1 cellular context compared by ENCODE assay signal in the genomic region with DNA sequence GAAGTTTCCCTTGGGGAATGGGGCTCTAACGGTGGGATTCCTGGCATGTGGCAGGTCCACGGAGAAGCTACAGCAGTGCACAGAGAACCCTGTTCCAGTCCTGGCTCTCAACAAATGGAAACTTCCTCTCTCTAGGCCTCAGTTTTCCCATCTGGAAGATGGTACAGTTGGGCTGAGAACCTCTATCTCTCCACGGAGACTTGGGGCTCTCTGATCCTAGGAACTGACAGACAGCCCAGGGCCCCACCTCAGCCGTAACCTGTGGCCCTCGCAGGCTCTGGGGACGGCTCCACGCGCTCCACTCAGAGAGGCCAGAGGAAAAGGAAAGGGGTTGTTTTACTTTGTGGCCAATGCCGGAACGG.
TF ChIP-seq lines count a peak whose summit lies in the region.

No MANE protein-coding gene starts in this region.

TF ChIP-seq in K562, 482 proteins besides CTCF, POLR2A, EP300 and RAD21 (continued from another document):
- TF ChIP-seq BCOR (IDR thresholded peaks at IDR 0.05): peak; percentile 90
- TF ChIP-seq, protein P1, sequence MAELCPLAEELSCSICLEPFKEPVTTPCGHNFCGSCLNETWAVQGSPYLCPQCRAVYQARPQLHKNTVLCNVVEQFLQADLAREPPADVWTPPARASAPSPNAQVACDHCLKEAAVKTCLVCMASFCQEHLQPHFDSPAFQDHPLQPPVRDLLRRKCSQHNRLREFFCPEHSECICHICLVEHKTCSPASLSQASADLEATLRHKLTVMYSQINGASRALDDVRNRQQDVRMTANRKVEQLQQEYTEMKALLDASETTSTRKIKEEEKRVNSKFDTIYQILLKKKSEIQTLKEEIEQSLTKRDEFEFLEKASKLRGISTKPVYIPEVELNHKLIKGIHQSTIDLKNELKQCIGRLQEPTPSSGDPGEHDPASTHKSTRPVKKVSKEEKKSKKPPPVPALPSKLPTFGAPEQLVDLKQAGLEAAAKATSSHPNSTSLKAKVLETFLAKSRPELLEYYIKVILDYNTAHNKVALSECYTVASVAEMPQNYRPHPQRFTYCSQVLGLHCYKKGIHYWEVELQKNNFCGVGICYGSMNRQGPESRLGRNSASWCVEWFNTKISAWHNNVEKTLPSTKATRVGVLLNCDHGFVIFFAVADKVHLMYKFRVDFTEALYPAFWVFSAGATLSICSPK (IDR thresholded peaks at IDR 0.05; ENCODE audit: borderline replicate concordance): no peak
- TF ChIP-seq TRIM24 (IDR thresholded peaks at IDR 0.05): no peak
- peak in 1 of 2 experiments; percentile 18; a peak in 1 of 4 replicates for TF ChIP-seq RCOR1 (IDR thresholded peaks at IDR 0.05; ENCODE audit: borderline replicate concordance in 1 of 2, low read depth in 2 of 2, low read length in 2 of 2)
- TF ChIP-seq BRD4 (IDR thresholded peaks at IDR 0.05): no peak; the same call in 1 of the 2 replicates
- peak; percentile 70; the same call in 1 of the 2 replicates for TF ChIP-seq ADNP (tag; IDR thresholded peaks at IDR 0.05)
- peak; percentile 89 for TF ChIP-seq RBM25 (IDR thresholded peaks at IDR 0.05; ENCODE audit: low read depth, low read length, severe bottlenecking)
- peak; percentile 42; the same call in 1 of the 2 replicates for TF ChIP-seq XRCC5 (IDR thresholded peaks at IDR 0.05; ENCODE audit: low read depth, low read length)
- TF ChIP-seq CHD1 (IDR thresholded peaks at IDR 0.05; ENCODE audit: low read length): peak; percentile 3
- no peak for TF ChIP-seq ZNF76 (CRISPR knock-in tag; IDR thresholded peaks at IDR 0.05; ENCODE audit: borderline replicate concordance)
- TF ChIP-seq, protein P2, sequence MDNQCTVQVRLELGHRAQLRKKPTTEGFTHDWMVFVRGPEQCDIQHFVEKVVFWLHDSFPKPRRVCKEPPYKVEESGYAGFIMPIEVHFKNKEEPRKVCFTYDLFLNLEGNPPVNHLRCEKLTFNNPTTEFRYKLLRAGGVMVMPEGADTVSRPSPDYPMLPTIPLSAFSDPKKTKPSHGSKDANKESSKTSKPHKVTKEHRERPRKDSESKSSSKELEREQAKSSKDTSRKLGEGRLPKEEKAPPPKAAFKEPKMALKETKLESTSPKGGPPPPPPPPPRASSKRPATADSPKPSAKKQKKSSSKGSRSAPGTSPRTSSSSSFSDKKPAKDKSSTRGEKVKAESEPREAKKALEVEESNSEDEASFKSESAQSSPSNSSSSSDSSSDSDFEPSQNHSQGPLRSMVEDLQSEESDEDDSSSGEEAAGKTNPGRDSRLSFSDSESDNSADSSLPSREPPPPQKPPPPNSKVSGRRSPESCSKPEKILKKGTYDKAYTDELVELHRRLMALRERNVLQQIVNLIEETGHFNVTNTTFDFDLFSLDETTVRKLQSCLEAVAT (IDR thresholded peaks at IDR 0.05): no peak
- TF ChIP-seq RFX5 (IDR thresholded peaks at IDR 0.05; ENCODE audit: low read depth, low read length): no peak
- TF ChIP-seq, protein P3, sequence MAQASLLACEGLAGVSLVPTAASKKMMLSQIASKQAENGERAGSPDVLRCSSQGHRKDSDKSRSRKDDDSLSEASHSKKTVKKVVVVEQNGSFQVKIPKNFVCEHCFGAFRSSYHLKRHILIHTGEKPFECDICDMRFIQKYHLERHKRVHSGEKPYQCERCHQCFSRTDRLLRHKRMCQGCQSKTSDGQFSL (CRISPR knock-in tag; IDR thresholded peaks at IDR 0.05): no peak
- TF ChIP-seq, protein P3 (tag; IDR thresholded peaks at IDR 0.05): peak in 1 of 2 experiments; percentile 21; a peak in 1 of 4 replicates
- peak; percentile 25 for TF ChIP-seq ZFP36 (IDR thresholded peaks at IDR 0.05; ENCODE audit: low read depth, low read length, partially characterized antibody)
- no peak for TF ChIP-seq SIRT6 (IDR thresholded peaks at IDR 0.05; ENCODE audit: low read depth, low read length)
- TF ChIP-seq, protein P4, sequence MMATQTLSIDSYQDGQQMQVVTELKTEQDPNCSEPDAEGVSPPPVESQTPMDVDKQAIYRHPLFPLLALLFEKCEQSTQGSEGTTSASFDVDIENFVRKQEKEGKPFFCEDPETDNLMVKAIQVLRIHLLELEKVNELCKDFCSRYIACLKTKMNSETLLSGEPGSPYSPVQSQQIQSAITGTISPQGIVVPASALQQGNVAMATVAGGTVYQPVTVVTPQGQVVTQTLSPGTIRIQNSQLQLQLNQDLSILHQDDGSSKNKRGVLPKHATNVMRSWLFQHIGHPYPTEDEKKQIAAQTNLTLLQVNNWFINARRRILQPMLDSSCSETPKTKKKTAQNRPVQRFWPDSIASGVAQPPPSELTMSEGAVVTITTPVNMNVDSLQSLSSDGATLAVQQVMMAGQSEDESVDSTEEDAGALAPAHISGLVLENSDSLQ (IDR thresholded peaks at IDR 0.05): peak; percentile 15; the same call in 1 of the 2 replicates
- no peak for TF ChIP-seq MCM2 (IDR thresholded peaks at IDR 0.05; ENCODE audit: low read depth)
- TF ChIP-seq CBX3 (IDR thresholded peaks at IDR 0.05; ENCODE audit: borderline replicate concordance in 1 of 2, low read length in 2 of 2): 0 out of 3 replicates have a peak, but pooled peaks of 1 of the 2 experiments have one; percentile 6
- TF ChIP-seq HDAC2 (IDR thresholded peaks at IDR 0.05): peak; percentile 55; the same call in 1 of the 2 replicates
- TF ChIP-seq, protein P5, sequence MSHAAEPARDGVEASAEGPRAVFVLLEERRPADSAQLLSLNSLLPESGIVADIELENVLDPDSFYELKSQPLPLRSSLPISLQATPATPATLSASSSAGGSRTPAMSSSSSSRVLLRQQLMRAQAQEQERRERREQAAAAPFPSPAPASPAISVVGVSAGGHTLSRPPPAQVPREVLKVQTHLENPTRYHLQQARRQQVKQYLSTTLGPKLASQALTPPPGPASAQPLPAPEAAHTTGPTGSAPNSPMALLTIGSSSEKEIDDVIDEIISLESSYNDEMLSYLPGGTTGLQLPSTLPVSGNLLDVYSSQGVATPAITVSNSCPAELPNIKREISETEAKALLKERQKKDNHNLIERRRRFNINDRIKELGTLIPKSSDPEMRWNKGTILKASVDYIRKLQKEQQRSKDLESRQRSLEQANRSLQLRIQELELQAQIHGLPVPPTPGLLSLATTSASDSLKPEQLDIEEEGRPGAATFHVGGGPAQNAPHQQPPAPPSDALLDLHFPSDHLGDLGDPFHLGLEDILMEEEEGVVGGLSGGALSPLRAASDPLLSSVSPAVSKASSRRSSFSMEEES (CRISPR knock-in tag; IDR thresholded peaks at IDR 0.05): no peak
- no peak for TF ChIP-seq HDAC3 (IDR thresholded peaks at IDR 0.05; ENCODE audit: borderline replicate concordance, partially characterized antibody)
- TF ChIP-seq KDM1A (IDR thresholded peaks at IDR 0.05): peak in 1 of 2 experiments; percentile 51; a peak in 2 of 4 replicates
- no peak for TF ChIP-seq POLR2B (IDR thresholded peaks at IDR 0.05; ENCODE audit: low read depth, partially characterized antibody)
- TF ChIP-seq, protein P6, sequence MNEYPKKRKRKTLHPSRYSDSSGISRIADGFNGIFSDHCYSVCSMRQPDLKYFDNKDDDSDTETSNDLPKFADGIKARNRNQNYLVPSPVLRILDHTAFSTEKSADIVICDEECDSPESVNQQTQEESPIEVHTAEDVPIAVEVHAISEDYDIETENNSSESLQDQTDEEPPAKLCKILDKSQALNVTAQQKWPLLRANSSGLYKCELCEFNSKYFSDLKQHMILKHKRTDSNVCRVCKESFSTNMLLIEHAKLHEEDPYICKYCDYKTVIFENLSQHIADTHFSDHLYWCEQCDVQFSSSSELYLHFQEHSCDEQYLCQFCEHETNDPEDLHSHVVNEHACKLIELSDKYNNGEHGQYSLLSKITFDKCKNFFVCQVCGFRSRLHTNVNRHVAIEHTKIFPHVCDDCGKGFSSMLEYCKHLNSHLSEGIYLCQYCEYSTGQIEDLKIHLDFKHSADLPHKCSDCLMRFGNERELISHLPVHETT (CRISPR knock-in tag; conservative IDR thresholded peaks at IDR 0.05 in 1 of 2, IDR thresholded peaks at IDR 0.05 in 1 of 2): no peak
- peak; percentile 58 for TF ChIP-seq CBX1 (IDR thresholded peaks at IDR 0.05; ENCODE audit: low read depth)
- TF ChIP-seq, protein P7, sequence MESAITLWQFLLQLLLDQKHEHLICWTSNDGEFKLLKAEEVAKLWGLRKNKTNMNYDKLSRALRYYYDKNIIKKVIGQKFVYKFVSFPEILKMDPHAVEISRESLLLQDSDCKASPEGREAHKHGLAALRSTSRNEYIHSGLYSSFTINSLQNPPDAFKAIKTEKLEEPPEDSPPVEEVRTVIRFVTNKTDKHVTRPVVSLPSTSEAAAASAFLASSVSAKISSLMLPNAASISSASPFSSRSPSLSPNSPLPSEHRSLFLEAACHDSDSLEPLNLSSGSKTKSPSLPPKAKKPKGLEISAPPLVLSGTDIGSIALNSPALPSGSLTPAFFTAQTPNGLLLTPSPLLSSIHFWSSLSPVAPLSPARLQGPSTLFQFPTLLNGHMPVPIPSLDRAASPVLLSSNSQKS (CRISPR knock-in tag; IDR thresholded peaks at IDR 0.05): no peak
- no peak for TF ChIP-seq ZSCAN29 (IDR thresholded peaks at IDR 0.05)
- peak in 1 of 2 experiments; percentile 30; a peak in 1 of 4 replicates for TF ChIP-seq FOXA3 (CRISPR knock-in tag; conservative IDR thresholded peaks at IDR 0.05 in 1 of 2, IDR thresholded peaks at IDR 0.05 in 1 of 2)
- TF ChIP-seq XRCC3 (IDR thresholded peaks at IDR 0.05): no peak
- TF ChIP-seq PTBP1 (IDR thresholded peaks at IDR 0.05; ENCODE audit: low read depth, low read length): 0 out of 2 replicates have a peak, but pooled peaks have one; percentile 69
- TF ChIP-seq SREBF1 (IDR thresholded peaks at IDR 0.05; ENCODE audit: borderline replicate concordance, low read depth, low read length): no peak
- no peak for TF ChIP-seq IFI16 (CRISPR knock-in tag; IDR thresholded peaks at IDR 0.05)
- no peak for TF ChIP-seq ILK (tag; IDR thresholded peaks at IDR 0.05; ENCODE audit: borderline replicate concordance, low read depth)
